ENCODE assay signal across 1 cellular context in the genomic region with DNA sequence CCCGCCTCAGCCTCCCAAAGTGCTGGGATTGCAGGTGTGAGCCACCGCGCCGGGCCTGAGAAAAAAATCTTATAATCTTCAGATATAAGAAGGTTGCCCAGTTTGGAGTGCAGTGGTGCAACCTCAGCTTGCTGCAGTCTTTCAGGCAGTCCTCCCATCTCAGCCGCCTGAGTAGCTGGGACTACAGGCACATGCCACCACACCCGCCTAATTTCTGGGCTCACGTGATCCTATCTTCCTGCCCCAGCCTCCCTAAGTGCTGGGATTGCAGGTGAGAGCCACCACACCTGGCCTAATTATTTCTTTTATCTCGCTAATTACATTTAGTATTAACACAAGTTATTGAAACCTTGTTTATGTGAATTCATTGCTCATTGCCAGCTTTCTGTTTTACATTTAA.
TF ChIP-seq lines count a peak whose summit lies in the region.

No MANE protein-coding gene starts in this region.

TF ChIP-seq in GM23338, 12 proteins besides CTCF, POLR2A, EP300 and RAD21 (continued from another document):
- TF ChIP-seq, protein P1, sequence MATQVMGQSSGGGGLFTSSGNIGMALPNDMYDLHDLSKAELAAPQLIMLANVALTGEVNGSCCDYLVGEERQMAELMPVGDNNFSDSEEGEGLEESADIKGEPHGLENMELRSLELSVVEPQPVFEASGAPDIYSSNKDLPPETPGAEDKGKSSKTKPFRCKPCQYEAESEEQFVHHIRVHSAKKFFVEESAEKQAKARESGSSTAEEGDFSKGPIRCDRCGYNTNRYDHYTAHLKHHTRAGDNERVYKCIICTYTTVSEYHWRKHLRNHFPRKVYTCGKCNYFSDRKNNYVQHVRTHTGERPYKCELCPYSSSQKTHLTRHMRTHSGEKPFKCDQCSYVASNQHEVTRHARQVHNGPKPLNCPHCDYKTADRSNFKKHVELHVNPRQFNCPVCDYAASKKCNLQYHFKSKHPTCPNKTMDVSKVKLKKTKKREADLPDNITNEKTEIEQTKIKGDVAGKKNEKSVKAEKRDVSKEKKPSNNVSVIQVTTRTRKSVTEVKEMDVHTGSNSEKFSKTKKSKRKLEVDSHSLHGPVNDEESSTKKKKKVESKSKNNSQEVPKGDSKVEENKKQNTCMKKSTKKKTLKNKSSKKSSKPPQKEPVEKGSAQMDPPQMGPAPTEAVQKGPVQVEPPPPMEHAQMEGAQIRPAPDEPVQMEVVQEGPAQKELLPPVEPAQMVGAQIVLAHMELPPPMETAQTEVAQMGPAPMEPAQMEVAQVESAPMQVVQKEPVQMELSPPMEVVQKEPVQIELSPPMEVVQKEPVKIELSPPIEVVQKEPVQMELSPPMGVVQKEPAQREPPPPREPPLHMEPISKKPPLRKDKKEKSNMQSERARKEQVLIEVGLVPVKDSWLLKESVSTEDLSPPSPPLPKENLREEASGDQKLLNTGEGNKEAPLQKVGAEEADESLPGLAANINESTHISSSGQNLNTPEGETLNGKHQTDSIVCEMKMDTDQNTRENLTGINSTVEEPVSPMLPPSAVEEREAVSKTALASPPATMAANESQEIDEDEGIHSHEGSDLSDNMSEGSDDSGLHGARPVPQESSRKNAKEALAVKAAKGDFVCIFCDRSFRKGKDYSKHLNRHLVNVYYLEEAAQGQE (IDR thresholded peaks at IDR 0.05; ENCODE audit: unreplicated experiment): no peak
- TF ChIP-seq STAT1 (IDR thresholded peaks at IDR 0.05; ENCODE audit: unreplicated experiment): no peak
